20 cellular contexts compared by ENCODE assay signal in genomic region chr11:61539009-61539408, GRCh38. TPM values are rescaled to one million over a fixed set of nuclear protein-coding genes. Genes with fewer than 3 reads are reported as not detected.
"Had no signal": no experiment of that assay in that cellular context is flagged by ENCODE, and none has a peak within 500 bp of the region (broad histone marks: within the 10 kb centered on the region; RNA-seq: fewer than 3 reads in every experiment).

No MANE protein-coding gene starts in this region.

- H3K4me3 Mint-ChIP-seq: activated naive CD8-positive, alpha-beta T cell treated with anti-CD3 and anti-CD28 coated beads, Interleukin-2, amount 50 U/mL, for 24 hours; activated T-helper 17 cell treated with anti-CD3 and anti-CD28 coated beads, Interleukin-2, amount 50 U/mL, for 72 hours; immature natural killer cell; naive B cell had no signal

- FAIRE-seq: endothelial cell of umbilical vein, urothelium cell line had no signal

- H3K9me3 ChIP-seq: esophagus squamous epithelium, sigmoid colon, spleen had no signal

- ATAC-seq: activated CD4-positive, CD25-positive, alpha-beta regulatory T cell treated with anti-CD3 and anti-CD28 coated beads, Interleukin-2, amount 50 U/mL, for 24 hours; activated naive CD8-positive, alpha-beta T cell treated with anti-CD3 and anti-CD28 coated beads, Interleukin-2, amount 50 U/mL, for 24 hours; activated T-helper 17 cell treated with anti-CD3 and anti-CD28 coated beads, Interleukin-2, amount 50 U/mL, for 72 hours had no signal

- H3K9me3 Mint-ChIP-seq: activated naive CD8-positive, alpha-beta T cell treated with anti-CD3 and anti-CD28 coated beads, Interleukin-2, amount 50 U/mL, for 24 hours; activated T-helper 17 cell treated with anti-CD3 and anti-CD28 coated beads, Interleukin-2, amount 50 U/mL, for 72 hours; naive B cell had no signal

- DNase-seq: activated naive CD4-positive, alpha-beta T cell treated with Interleukin-2 at 50 U/mL for 16 hours; activated naive CD8-positive, alpha-beta T cell treated with anti-CD3 and anti-CD28 coated beads, Interleukin-2, amount 50 U/mL, for 24 hours; aorta; cerebellar nuclear complex; effector CD8-positive, alpha-beta T cell; esophagus squamous epithelium; foreskin fibroblast; immature natural killer cell; naive B cell; sigmoid colon; spleen; stimulated activated CD4-positive, alpha-beta T cell treated with anti-CD3 and anti-CD28 coated beads, Interleukin-1b, Interleukin-23, amount 100 ng/mL, for 48 hours; SW 1271 had no signal

- H3K4me3 ChIP-seq: esophagus squamous epithelium, lung, sigmoid colon, spleen had no signal

- H3K36me3 ChIP-seq: esophagus squamous epithelium, sigmoid colon, spleen had no signal

- H3K4me1 Mint-ChIP-seq: activated naive CD8-positive, alpha-beta T cell treated with anti-CD3 and anti-CD28 coated beads, Interleukin-2, amount 50 U/mL, for 24 hours; immature natural killer cell had no signal

- H3K36me3 Mint-ChIP-seq: immature natural killer cell, naive B cell had no signal

- H3K27ac ChIP-seq: esophagus squamous epithelium, sigmoid colon, spleen had no signal

- H3K4me1 ChIP-seq: esophagus squamous epithelium had no signal

- H3K27ac Mint-ChIP-seq: activated naive CD8-positive, alpha-beta T cell treated with anti-CD3 and anti-CD28 coated beads, Interleukin-2, amount 50 U/mL, for 24 hours; activated T-helper 17 cell treated with anti-CD3 and anti-CD28 coated beads, Interleukin-2, amount 50 U/mL, for 72 hours; immature natural killer cell had no signal

RNA-seq across cellular contexts. Expression of gene LRRC10B, which starts 30.5 kb away (rescaled TPM):
- total RNA-seq: activated CD8-positive, alpha-beta memory T cell treated with anti-CD3 and anti-CD28 coated beads for 36 hours; activated T-helper 17 cell treated with anti-CD3 and anti-CD28 coated beads, Interleukin-2, amount 50 U/mL, for 72 hours; endothelial cell of umbilical vein had no signal
- polyA plus RNA-seq: endothelial cell of umbilical vein, immature natural killer cell had no signal

RNA-seq across cellular contexts. Expression of gene SYT7, which starts 41.9 kb away (rescaled TPM):
- total RNA-seq: T-helper 2 cell treated with Interferon-gamma antibody and Interleukin-4, amounts not matched to agents 100 ng/mL and 5 ng/mL, for 36 hours had no signal
- polyA plus RNA-seq: immature natural killer cell had no signal
